In the genomic region with DNA sequence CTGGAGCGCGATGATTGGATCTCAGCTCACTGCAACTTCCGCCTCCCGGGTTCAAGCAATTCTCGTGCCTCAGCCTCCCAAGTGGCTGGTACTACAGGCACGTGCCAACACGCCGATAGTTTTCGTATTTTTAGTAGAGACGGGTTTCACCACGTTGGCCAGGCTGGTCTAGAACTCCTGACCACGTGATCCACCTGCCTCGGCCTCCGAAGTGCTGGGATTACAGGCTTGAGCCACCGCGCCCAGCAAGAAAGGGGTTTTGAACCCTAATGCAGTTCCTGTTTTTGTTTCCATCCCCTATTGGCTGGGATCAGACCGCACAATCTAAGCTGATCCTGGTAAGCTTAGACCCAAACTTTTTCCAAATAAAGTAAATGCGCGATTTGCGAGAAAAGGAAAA, we compare ENCODE assay signal across 9 cellular contexts. TPM values are rescaled to one million over a fixed set of nuclear protein-coding genes. Genes with fewer than 3 reads are reported as not detected.
A peak's percentile ranks its signal among the peaks of the same experiment; 100 is the strongest.
DNase-seq lines count a peak whose midpoint lies in the region; ATAC-seq and TF ChIP-seq lines count a peak whose summit lies in the region.
"Had no signal": no experiment of that assay in that cellular context is flagged by ENCODE, and none has a peak within 500 bp of the region (broad histone marks: within the 10 kb centered on the region; RNA-seq: fewer than 3 reads in every experiment).

No MANE protein-coding gene starts in this region.

- intact Hi-C loops in CD14-positive monocyte (cut with micrococcal nuclease), result no loop called here

- H3K9me3 ChIP-seq in T-helper 17 cell (ENCODE audit: control insufficient read depth, low read length, poor library complexity, severe bottlenecking) (peaks cover 5% of the 10 kb centered on the region), HAP-1 (no peaks in the 10 kb centered on the region)

- H3K4me1 Mint-ChIP-seq in CD14-positive monocyte, result peaks cover 8% of the 10 kb centered on the region
- peaks cover 7% of the 10 kb centered on the region for H3K4me1 Mint-ChIP-seq in T-helper 17 cell
- peaks cover 13% of the 10 kb centered on the region for H3K4me1 Mint-ChIP-seq in osteocyte (ENCODE audit: unreplicated experiment)

- H3K4me3 Mint-ChIP-seq in CD14-positive monocyte, result peak overlapping the region; percentile 82 to 91
- peak overlapping the region; percentile 95 for H3K4me3 Mint-ChIP-seq in T-helper 17 cell
- peak overlapping the region; percentile 96 for H3K4me3 Mint-ChIP-seq in osteocyte (ENCODE audit: unreplicated experiment)

- in situ Hi-C loops in HAP-1 (cut with MboI; ENCODE audit: low sequenced_read_pairs), result no loop called here

- H3K27me3 Mint-ChIP-seq in CD14-positive monocyte (ENCODE audit: low read depth in 3 of 3), result peaks cover 0 to 4% (median 0%) of the 10 kb centered on the region in 3 donors
- no peaks in the 10 kb centered on the region for H3K27me3 Mint-ChIP-seq in T-helper 17 cell
- no peaks in the 10 kb centered on the region for H3K27me3 Mint-ChIP-seq in osteocyte (ENCODE audit: unreplicated experiment)

- ATAC-seq in T-helper 17 cell (no peak), HG03342 (IDR thresholded peaks at IDR 0.05; ENCODE audit: unreplicated experiment) (no peak)

- no peaks in the 10 kb centered on the region for H3K4me1 ChIP-seq in HAP-1

- H3K27ac Mint-ChIP-seq in CD14-positive monocyte (peak overlapping the region in 1 of 7 donors; percentile 91), T-helper 17 cell (peak overlapping the region; percentile 95), osteocyte (ENCODE audit: unreplicated experiment) (peak overlapping the region; percentile 100)

- TF ChIP-seq CTCF in CD14-positive monocyte (IDR thresholded peaks at IDR 0.05), result no peak
- TF ChIP-seq CTCF in fibroblast of pulmonary artery (IDR thresholded peaks at IDR 0.05; ENCODE audit: low read length, missing control alignments), result no peak
- TF ChIP-seq CTCF in osteocyte (IDR thresholded peaks at IDR 0.05), result no peak
- no peak for TF ChIP-seq CTCF in GM10266 (IDR thresholded peaks at IDR 0.05; ENCODE audit: control insufficient read depth, insufficient read depth, low read depth, missing control alignments)

- no peaks in the 10 kb centered on the region for H3K36me3 ChIP-seq in HAP-1 (replicated peaks)

- H3K36me3 Mint-ChIP-seq in CD14-positive monocyte (peaks cover 25 to 28% of the 10 kb centered on the region in 2 donors), T-helper 17 cell (ENCODE audit: low read depth) (no peaks in the 10 kb centered on the region), osteocyte (ENCODE audit: unreplicated experiment) (peaks cover 55% of the 10 kb centered on the region)

- DNase-seq in CD14-positive monocyte (ENCODE audit: low spot score) (no peak), T-helper 17 cell (no peak), fibroblast of pulmonary artery (ENCODE audit: low read depth) (peak; percentile 6), osteocyte (ENCODE audit: extremely low spot score, unreplicated experiment) (no peak), A172 (ENCODE audit: low spot score) (no peak), HAP-1 (ENCODE audit: low spot score in 2 of 2) (no peak), GM10266 (ENCODE audit: extremely low spot score) (no peak)
- DNase-seq: activated CD8-positive, alpha-beta memory T cell treated with anti-CD3 and anti-CD28 coated beads, Interleukin-2, amount 50 U/mL, for 48 hours had no signal

- H3K27me3 ChIP-seq in HAP-1 (ENCODE audit: low read depth), result no peaks in the 10 kb centered on the region

- H3K4me3 ChIP-seq in fibroblast of pulmonary artery (replicated peaks; ENCODE audit: low read depth, low read length) (peak overlapping the region; percentile 70), HAP-1 (no peak overlapping the region)

- peaks cover 44 to 93% (median 88%) of the 10 kb centered on the region in 7 donors for H3K9me3 Mint-ChIP-seq in CD14-positive monocyte
- peaks cover 30% of the 10 kb centered on the region for H3K9me3 Mint-ChIP-seq in osteocyte (ENCODE audit: unreplicated experiment)

RNA-seq across cellular contexts. Expression of gene ZNF626, which starts 0.9 kb away (rescaled TPM):
- 1 to 10 TPM in 1 of 2 donors, under 1 TPM in 1; 0.40 to 1.4 TPM for polyA plus RNA-seq in CD14-positive monocyte
- total RNA-seq in T-helper 17 cell, result 1 to 10 TPM; 8.1 to 8.7 TPM
- 13.2 and 13.3 TPM in 2 replicates for total RNA-seq in osteocyte
- total RNA-seq in A172 (2014; rRNA removed; shearing (Covaris generic)), result 1.5 and 5.7 TPM in 2 replicates
